Comparison of ENCODE assay signal across 16 cellular contexts in genomic region chr11:20088368-20089260, GRCh38.
DNase-seq lines count a peak whose midpoint lies in the region; ATAC-seq and TF ChIP-seq lines count a peak whose summit lies in the region.
"Had no signal": no experiment of that assay in that cellular context is flagged by ENCODE, and none has a peak within 500 bp of the region (broad histone marks: within the 10 kb centered on the region; RNA-seq: fewer than 3 reads in every experiment).

No MANE protein-coding gene starts in this region.

- no peak overlapping the region for H3K4me3 ChIP-seq in GM06990 (replicated peaks; ENCODE audit: low read depth, low read length)
- H3K4me3 ChIP-seq: ovary, vagina had no signal

- peak; percentile 13 for DNase-seq in GM06990 (ENCODE audit: extremely low read depth, insufficient read length)
- DNase-seq in amniotic epithelial cell (ENCODE audit: low read depth) = peak; percentile 67
- peak; percentile 62 for DNase-seq in iris pigment epithelial cell (ENCODE audit: low read depth)
- DNase-seq in cortex of kidney (lab: John Stamatoyannopoulos, UW) = no peak
- DNase-seq: activated gamma-delta T cell; DMS79 treated with DMSO at 0.1 percent for 48 hours; midbrain; NCI-H187 treated with DMSO at 0.1 percent for 48 hours; NCI-H510A; ovary; small intestine; stimulated activated naive CD4-positive, alpha-beta T cell had no signal

- H3K36me3 ChIP-seq in GM06990 (ENCODE audit: control insufficient read depth, insufficient read depth, low read length) = no peaks in the 10 kb centered on the region
- H3K36me3 ChIP-seq: ovary had no signal

- no peak for TF ChIP-seq CTCF in GM06990 (IDR thresholded peaks at IDR 0.05; ENCODE audit: insufficient read depth, low read length, poor library complexity, severe bottlenecking)

- peak; percentile 54 for ATAC-seq in HG02759 (IDR thresholded peaks at IDR 0.05; ENCODE audit: unreplicated experiment)
- ATAC-seq in GM21723 (IDR thresholded peaks at IDR 0.05; ENCODE audit: unreplicated experiment) = no peak
- ATAC-seq in HG02571 (IDR thresholded peaks at IDR 0.05; ENCODE audit: unreplicated experiment) = no peak

- no peaks in the 10 kb centered on the region; the same call in 1 of the 2 replicates for H3K27me3 ChIP-seq in GM06990 (replicated peaks; ENCODE audit: control insufficient read depth, insufficient read depth, low read length)
- H3K27me3 ChIP-seq: ovary, vagina had no signal
